Comparison of ENCODE assay signal across 33 cellular contexts in genomic region chr9:87672586-87672985, GRCh38.
"Had no signal": no experiment of that assay in that cellular context is flagged by ENCODE, and none has a peak within 500 bp of the region (broad histone marks: within the 10 kb centered on the region; RNA-seq: fewer than 3 reads in every experiment).

No MANE protein-coding gene starts in this region.

- H3K27ac Mint-ChIP-seq: activated CD4-positive, alpha-beta T cell treated with anti-CD3 and anti-CD28 coated beads, Interleukin-2, amount 10 ng/mL, durations not matched to agents 24 days and 14 days; activated CD8-positive, alpha-beta T cell treated with anti-CD3 and anti-CD28 coated beads for 36 hours; activated naive CD4-positive, alpha-beta T cell treated with anti-CD3 and anti-CD28 coated beads, Interleukin-2, amount 10 ng/mL, durations not matched to agents 7 days and 5 days; activated naive CD8-positive, alpha-beta T cell; activated naive CD8-positive, alpha-beta T cell treated with anti-CD3 and anti-CD28 coated beads, Interleukin-2, amount 50 U/mL, for 24 hours; T-helper 1 cell treated with Interleukin-12 subunit alpha and Interleukin-12 subunit beta and Interleukin-4 antibody, amounts not matched to agents 30 μg/mL and 1 μg/mL, for 36 hours; T-helper 2 cell treated with Interferon-gamma antibody and Interleukin-4, amounts not matched to agents 5 μg/mL and 100 μg/mL, for 36 hours had no signal

- DNase-seq: activated CD4-positive, alpha-beta T cell treated with anti-CD3 and anti-CD28 coated beads, Interleukin-2, amount 10 ng/mL, durations not matched to agents 24 days and 14 days; activated CD4-positive, alpha-beta T cell treated with anti-CD3 and anti-CD28 coated beads, Interleukin-2, amount 50 U/mL, for 4 hours; activated CD8-positive, alpha-beta memory T cell treated with anti-CD3 and anti-CD28 coated beads, Interleukin-2, amount 50 U/mL, for 4 hours; activated CD8-positive, alpha-beta T cell treated with anti-CD3 and anti-CD28 coated beads for 36 hours; activated effector memory CD4-positive, alpha-beta T cell treated with Interleukin-2 at 50 U/mL for 16 hours; activated naive CD4-positive, alpha-beta T cell treated with anti-CD3 and anti-CD28 coated beads, Interleukin-2, amount 10 ng/mL, durations not matched to agents 7 days and 5 days; activated naive CD8-positive, alpha-beta T cell treated with anti-CD3 and anti-CD28 coated beads, Interleukin-2, amount 50 U/mL, for 24 hours; activated T-cell treated with anti-CD3 and anti-CD28 coated beads for 4 hours; activated T-cell treated with anti-CD3 and anti-CD28 coated beads, Interleukin-2, amount 50 U/mL, for 4 hours; aorta; MM.1S; MV-4-11; NCI-H1092; NCI-H1436 treated with DMSO at 0.1 percent for 48 hours; NCI-H187; NCI-H2029 treated with DMSO at 0.1 percent for 48 hours; NCI-H2107; NCI-H2171; NCI-H510A; NCI-H526; NCI-H748 treated with DMSO at 0.1 percent for 48 hours; NK-92 treated with Interleukin-12 subunit alpha and Interleukin-12 subunit beta, amount 100 ng/mL, for 24 hours; PC-3; Peyer's patch; RPMI8226; SHP77 treated with DMSO at 0.1 percent for 48 hours; SK-N-SH had no signal

- H3K9me3 ChIP-seq: Peyer's patch, SJSA1, SK-N-SH had no signal

- H3K4me3 ChIP-seq: Peyer's patch, SJSA1 had no signal

- H3K4me1 Mint-ChIP-seq: activated naive CD8-positive, alpha-beta T cell treated with anti-CD3 and anti-CD28 coated beads, Interleukin-2, amount 50 U/mL, for 24 hours had no signal

- H3K9me3 Mint-ChIP-seq: activated CD4-positive, alpha-beta T cell treated with anti-CD3 and anti-CD28 coated beads, Interleukin-2, amount 10 ng/mL, durations not matched to agents 24 days and 14 days; activated naive CD8-positive, alpha-beta T cell treated with anti-CD3 and anti-CD28 coated beads, Interleukin-2, amount 50 U/mL, for 24 hours; activated T-cell treated with anti-CD3 and anti-CD28 coated beads, Interleukin-2, amount 50 U/mL, for 4 hours; T-helper 1 cell treated with Interleukin-12 subunit alpha and Interleukin-12 subunit beta and Interleukin-4 antibody, amounts not matched to agents 30 μg/mL and 1 μg/mL, for 36 hours; T-helper 2 cell treated with Interferon-gamma antibody and Interleukin-4, amounts not matched to agents 5 μg/mL and 100 μg/mL, for 36 hours had no signal

- ATAC-seq: activated CD8-positive, alpha-beta T cell treated with anti-CD3 and anti-CD28 coated beads for 36 hours; activated naive CD8-positive, alpha-beta T cell treated with anti-CD3 and anti-CD28 coated beads, Interleukin-2, amount 50 U/mL, for 24 hours; activated T-cell treated with anti-CD3 and anti-CD28 coated beads, Interleukin-2, amount 50 U/mL, for 4 hours; PC-3 had no signal

- H3K4me1 ChIP-seq: Peyer's patch, SJSA1 had no signal

- FAIRE-seq: TTC549 had no signal

- H3K27ac ChIP-seq: KMS-11, Peyer's patch, SJSA1 had no signal

- H3K27me3 Mint-ChIP-seq: activated CD4-positive, alpha-beta T cell treated with anti-CD3 and anti-CD28 coated beads, Interleukin-2, amount 10 ng/mL, durations not matched to agents 24 days and 14 days; activated CD8-positive, alpha-beta T cell treated with anti-CD3 and anti-CD28 coated beads for 36 hours; activated naive CD8-positive, alpha-beta T cell had no signal

- H3K4me3 Mint-ChIP-seq: activated CD4-positive, alpha-beta T cell treated with anti-CD3 and anti-CD28 coated beads, Interleukin-2, amount 10 ng/mL, durations not matched to agents 24 days and 14 days; activated CD8-positive, alpha-beta T cell treated with anti-CD3 and anti-CD28 coated beads for 36 hours; activated naive CD4-positive, alpha-beta T cell treated with anti-CD3 and anti-CD28 coated beads, Interleukin-2, amount 10 ng/mL, durations not matched to agents 7 days and 5 days; activated naive CD8-positive, alpha-beta T cell; activated naive CD8-positive, alpha-beta T cell treated with anti-CD3 and anti-CD28 coated beads, Interleukin-2, amount 50 U/mL, for 24 hours; activated T-cell treated with anti-CD3 and anti-CD28 coated beads, Interleukin-2, amount 50 U/mL, for 4 hours; T-helper 1 cell treated with Interleukin-12 subunit alpha and Interleukin-12 subunit beta and Interleukin-4 antibody, amounts not matched to agents 30 μg/mL and 1 μg/mL, for 36 hours; T-helper 2 cell treated with Interferon-gamma antibody and Interleukin-4, amounts not matched to agents 5 μg/mL and 100 μg/mL, for 36 hours had no signal

- H3K36me3 Mint-ChIP-seq: activated naive CD4-positive, alpha-beta T cell treated with anti-CD3 and anti-CD28 coated beads, Interleukin-2, amount 10 ng/mL, durations not matched to agents 7 days and 5 days; activated naive CD8-positive, alpha-beta T cell had no signal

- H3K27me3 ChIP-seq: Peyer's patch, SJSA1 had no signal
